Comparison of ENCODE assay signal across 1 cellular context in genomic region chr11:32829680-32830412, GRCh38.
TF ChIP-seq lines count a peak whose summit lies in the region.

Gene PRRG4, plus strand, starts transcription at chr11:32829927. Its CDS starts 603 bp downstream, at chr11:32830530.

TF ChIP-seq in A549, 52 proteins besides CTCF, POLR2A, EP300 and RAD21 (continued from another document):
- no peak for TF ChIP-seq USF2 (IDR thresholded peaks at IDR 0.05)
- TF ChIP-seq E2F6 (IDR thresholded peaks at IDR 0.05; ENCODE audit: borderline replicate concordance, low read depth): peak; percentile 29; the same call in 1 of the 2 replicates
- TF ChIP-seq EHMT2 (IDR thresholded peaks at IDR 0.05; ENCODE audit: low read depth): no peak
- peak; percentile 46 for TF ChIP-seq PHF8 (IDR thresholded peaks at IDR 0.05; ENCODE audit: borderline replicate concordance, low read depth)
- no peak for TF ChIP-seq ESRRA (IDR thresholded peaks at IDR 0.05; ENCODE audit: borderline replicate concordance, low read length)
- TF ChIP-seq ZC3H11A (IDR thresholded peaks at IDR 0.05): no peak
